ENCODE assay signal across 26 cellular contexts in genomic region chr1:46186076-46186475, GRCh38. TPM values are rescaled to one million over a fixed set of nuclear protein-coding genes. Genes with fewer than 3 reads are reported as not detected.
DNase-seq lines count a peak whose midpoint lies in the region; ATAC-seq and TF ChIP-seq lines count a peak whose summit lies in the region.
"Had no signal": no experiment of that assay in that cellular context is flagged by ENCODE, and none has a peak within 500 bp of the region (broad histone marks: within the 10 kb centered on the region; RNA-seq: fewer than 3 reads in every experiment).

No MANE protein-coding gene starts in this region.

- TF ChIP-seq RAD21 in IMR-90 (IDR thresholded peaks at IDR 0.05; ENCODE audit: low read length): no peak

- DNase-seq in IMR-90 (no peak), breast epithelium (ENCODE audit: low spot score in 2 of 2) (no peak), erythroblast (lab: John Stamatoyannopoulos, UW) (no peak), midbrain (lab: John Stamatoyannopoulos, UW) (no peak), NOMO-1 treated with dmso at 0.1 percent for 144 hours (lab: John Stamatoyannopoulos, UW; ENCODE audit: unreplicated experiment) (no peak), NCI-H2196 treated with DMSO at 0.1 percent for 48 hours (lab: John Stamatoyannopoulos, UW; ENCODE audit: unreplicated experiment) (no peak)
- DNase-seq: activated CD4-positive, alpha-beta T cell treated with anti-CD3 and anti-CD28 coated beads, Interleukin-2, amount 10 ng/mL, durations not matched to agents 7 days and 5 days; activated effector memory CD4-positive, alpha-beta T cell treated with Interleukin-2 at 50 U/mL for 16 hours; effector CD8-positive, alpha-beta T cell; foreskin melanocyte; H7; hippocampal formation; KBM-7; NCI-H510A treated with DMSO at 0.1 percent for 48 hours; NK-92 treated with Interleukin-12 subunit alpha and Interleukin-12 subunit beta, amount 100 ng/mL, for 24 hours; retina; small intestine; stimulated activated CD4-positive, alpha-beta T cell treated with anti-CD3 and anti-CD28 coated beads, Interleukin-1b, Interleukin-23, amount 100 ng/mL, for 48 hours; stimulated activated naive CD4-positive, alpha-beta T cell; testis had no signal

- H3K27ac Mint-ChIP-seq in nephron: peak overlapping the region; percentile 71 to 94 (median 89)
- H3K27ac Mint-ChIP-seq: activated CD4-positive, alpha-beta T cell treated with anti-CD3 and anti-CD28 coated beads, Interleukin-2, amount 10 ng/mL, durations not matched to agents 7 days and 5 days; T-helper 1 cell treated with Interleukin-12 subunit alpha and Interleukin-12 subunit beta and Interleukin-4 antibody, amounts not matched to agents 30 μg/mL and 1 μg/mL, for 36 hours had no signal

- BruUV-seq in IMR-90 (replicated peaks; lab: Mats Ljungman, UMichigan): no TSS peak

- H2BK15ac ChIP-seq in IMR-90 (ENCODE audit: low read depth, low read length): no peak overlapping the region

- H3K79me1 ChIP-seq in IMR-90 (ENCODE audit: low read depth in 1 of 2, low read length in 2 of 2): peaks cover 0 to 9% of the 10 kb centered on the region in 2 experiments; a peak in 1 of 4 replicates

- H3K9me3 ChIP-seq in IMR-90 (ENCODE audit: control insufficient read depth, insufficient read depth, low read length): no peaks in the 10 kb centered on the region
- no peaks in the 10 kb centered on the region for H3K9me3 ChIP-seq in breast epithelium
- H3K9me3 ChIP-seq: esophagus muscularis mucosa, testis had no signal

- in situ Hi-C loops in IMR-90 (cut with MboI; ENCODE audit: low sequenced_read_pairs): no loop called here

- peaks cover 3% of the 10 kb centered on the region for H3K27me3 Mint-ChIP-seq in nephron (ENCODE audit: low read depth)

- dilution Hi-C loops in IMR-90 (cut with HindIII; ENCODE audit: low sequenced_read_pairs, unreplicated experiment): loop anchor here (25.0 kb wide), 1 partner anchor 149 kb away; no protein-coding TSS in a partner anchor

- peak overlapping the region; percentile 30 for H2AK9ac ChIP-seq in IMR-90 (replicated peaks; ENCODE audit: low read depth, low read length, poor library complexity)

- H3K4me3 Mint-ChIP-seq in nephron: no peak overlapping the region
- H3K4me3 Mint-ChIP-seq: activated CD4-positive, alpha-beta T cell treated with anti-CD3 and anti-CD28 coated beads, Interleukin-2, amount 10 ng/mL, durations not matched to agents 7 days and 5 days; CD14-positive monocyte; T-helper 1 cell treated with Interleukin-12 subunit alpha and Interleukin-12 subunit beta and Interleukin-4 antibody, amounts not matched to agents 30 μg/mL and 1 μg/mL, for 36 hours had no signal

- H4K8ac ChIP-seq in IMR-90 (ENCODE audit: low read depth in 2 of 2, low read length in 2 of 2): no peak overlapping the region

- H3K36me3 Mint-ChIP-seq in nephron (ENCODE audit: low read depth): peaks cover 26% of the 10 kb centered on the region

- no peaks in the 10 kb centered on the region for H3K27me3 ChIP-seq in IMR-90 (ENCODE audit: control insufficient read depth, insufficient read depth, low read length)
- H3K27me3 ChIP-seq in breast epithelium: no peaks in the 10 kb centered on the region
- H3K27me3 ChIP-seq: esophagus muscularis mucosa, testis had no signal

- H3K4me2 ChIP-seq in IMR-90 (ENCODE audit: low read depth, low read length): no peak overlapping the region

- H3K14ac ChIP-seq in IMR-90 (replicated peaks; ENCODE audit: low read depth, low read length): no peak overlapping the region

- H4K91ac ChIP-seq in IMR-90 (ENCODE audit: insufficient read depth, low read depth, low read length): no peak overlapping the region

- intact Hi-C loops in IMR-90 (cut with micrococcal nuclease): no loop called here
- intact Hi-C loops in breast epithelium (cut with DNase I; ENCODE audit: low total_unique reads): no loop called here

- H2BK20ac ChIP-seq in IMR-90 (ENCODE audit: low read depth, low read length): no peak overlapping the region

- CTCF ChIA-PET in IMR-90 (lab: Yijun Ruan, JAX): no interaction called here

- H4K20me1 ChIP-seq in IMR-90 (ENCODE audit: insufficient read depth, low read length): no peaks in the 10 kb centered on the region

- H2AK5ac ChIP-seq in IMR-90 (ENCODE audit: low read depth, low read length): no peak overlapping the region

- H3K4me1 Mint-ChIP-seq in nephron: peaks cover 22% of the 10 kb centered on the region

- H3K23ac ChIP-seq in IMR-90 (ENCODE audit: low read depth, low read length): no peak overlapping the region

- no peak overlapping the region for H3K18ac ChIP-seq in IMR-90 (ENCODE audit: low read depth, low read length)

- H4K5ac ChIP-seq in IMR-90 (ENCODE audit: low read depth, low read length): no peak overlapping the region

- H2AFZ ChIP-seq in IMR-90 (replicated peaks; ENCODE audit: low read length, poor library complexity): no peak overlapping the region

- H3K27ac ChIP-seq in 22Rv1: peak overlapping the region; percentile 99
- no peak overlapping the region for H3K27ac ChIP-seq in IMR-90 (ENCODE audit: insufficient read depth, low read length)
- H3K27ac ChIP-seq in breast epithelium: peak overlapping the region; percentile 3 to 91
- H3K27ac ChIP-seq: esophagus muscularis mucosa, testis had no signal

- H3K9ac ChIP-seq in IMR-90 (ENCODE audit: low read depth, low read length): no peak overlapping the region

- no peak overlapping the region for H2BK5ac ChIP-seq in IMR-90 (ENCODE audit: low read depth, low read length, poor library complexity, severe bottlenecking)

- TF ChIP-seq CTCF in 22Rv1 (IDR thresholded peaks at IDR 0.05): no peak
- no peak for TF ChIP-seq CTCF in IMR-90 (conservative IDR thresholded peaks at IDR 0.05; ENCODE audit: low read depth, low read length)
- TF ChIP-seq CTCF in breast epithelium (IDR thresholded peaks at IDR 0.05): no peak
- no peak for TF ChIP-seq CTCF in nephron (IDR thresholded peaks at IDR 0.05; ENCODE audit: unreplicated experiment in 3 of 3)

- no peaks in the 10 kb centered on the region for H3K9me3 Mint-ChIP-seq in nephron
- H3K9me3 Mint-ChIP-seq: activated CD4-positive, alpha-beta T cell treated with anti-CD3 and anti-CD28 coated beads, Interleukin-2, amount 10 ng/mL, durations not matched to agents 7 days and 5 days; T-helper 1 cell treated with Interleukin-12 subunit alpha and Interleukin-12 subunit beta and Interleukin-4 antibody, amounts not matched to agents 30 μg/mL and 1 μg/mL, for 36 hours had no signal

- POLR2A ChIA-PET in IMR-90 (lab: Charles Lee; ENCODE audit: unreplicated experiment): no interaction called here

- no peak overlapping the region for H3K4me3 ChIP-seq in IMR-90 (ENCODE audit: insufficient read depth, low read depth, low read length)
- no peak overlapping the region for H3K4me3 ChIP-seq in breast epithelium
- H3K4me3 ChIP-seq: esophagus muscularis mucosa, testis had no signal

- WGBS in IMR-90 (ENCODE audit: extremely low coverage in 2 of 2, insufficient read length in 1 of 2), 2 experiments: no CpG with 5 or more reads among the region's 2 CpGs

- peaks cover 25% of the 10 kb centered on the region for H3K9me1 ChIP-seq in IMR-90 (ENCODE audit: insufficient read depth, low read length)

- H2BK120ac ChIP-seq in IMR-90 (ENCODE audit: low read depth, low read length): no peak overlapping the region

- TF ChIP-seq POLR2A in IMR-90 (IDR thresholded peaks at IDR 0.05; ENCODE audit: low read depth, low read length) (no peak), breast epithelium (IDR thresholded peaks at IDR 0.05) (no peak), erythroblast (IDR thresholded peaks at IDR 0.05; ENCODE audit: low read length) (no peak)

- H3K4me1 ChIP-seq in IMR-90 (ENCODE audit: control insufficient read depth, insufficient read depth, low read length) (peaks cover 20% of the 10 kb centered on the region), breast epithelium (peaks cover 0 to 19% of the 10 kb centered on the region in 2 donors)

- peaks cover 25% of the 10 kb centered on the region for H3K36me3 ChIP-seq in IMR-90 (ENCODE audit: control insufficient read depth, insufficient read depth, low read length)
- H3K36me3 ChIP-seq in breast epithelium: no peaks in the 10 kb centered on the region

- no peak for ATAC-seq in IMR-90 (ENCODE audit: low read depth)

- H3K56ac ChIP-seq in IMR-90 (ENCODE audit: extremely low read depth, insufficient read depth, low read length): no peak overlapping the region

- no peak overlapping the region for H3K4ac ChIP-seq in IMR-90 (ENCODE audit: low read depth, low read length)

TF ChIP-seq in IMR-90, 13 proteins besides CTCF, POLR2A, EP300 and RAD21:
- TF ChIP-seq MXI1 (IDR thresholded peaks at IDR 0.05; ENCODE audit: borderline replicate concordance, low read depth, low read length) (no peak), CEBPB (IDR thresholded peaks at IDR 0.05; ENCODE audit: low read depth, low read length) (no peak), NFE2L2 (IDR thresholded peaks at IDR 0.05; ENCODE audit: low read depth, low read length) (no peak), MAZ (IDR thresholded peaks at IDR 0.05; ENCODE audit: borderline replicate concordance, low read depth, low read length) (no peak)

RNA-seq across cellular contexts. Expression of gene P3R3URF, which starts 9.8 kb away (rescaled TPM):
- total RNA-seq in IMR-90 (2012; rRNA removed) (not detected in 2 replicates), breast epithelium (not detected)
- not detected in 2 replicates for polyA plus RNA-seq in IMR-90 (2012; rRNA removed)
- polyA plus RNA-seq in IMR-90 (2012; cell fraction: cytosol; rRNA removed): not detected in 2 replicates
- not detected in 2 replicates for polyA plus RNA-seq in IMR-90 (2012; cell fraction: nucleus; rRNA removed; ENCODE audit: low replicate concordance)
- total RNA-seq: activated CD4-positive, alpha-beta T cell treated with anti-CD3 and anti-CD28 coated beads, Interleukin-2, amount 10 ng/mL, durations not matched to agents 7 days and 5 days; esophagus muscularis mucosa; H7; lower leg skin had no signal
- polyA plus RNA-seq: CD14-positive monocyte, small intestine had no signal

RNA-seq across cellular contexts. Expression of gene TSPAN1, which starts 11.2 kb away (rescaled TPM):
- 0.18 TPM in 1 of 2 replicates, not detected in the other for total RNA-seq in IMR-90 (2012; rRNA removed)
- 0.82 and 0.89 TPM in 2 replicates for polyA plus RNA-seq in IMR-90 (2012; rRNA removed)
- polyA plus RNA-seq in IMR-90 (2012; cell fraction: cytosol; rRNA removed): 0.08 and 0.44 TPM in 2 replicates
- 0.55 and 1.1 TPM in 2 replicates for polyA plus RNA-seq in IMR-90 (2012; cell fraction: nucleus; rRNA removed; ENCODE audit: low replicate concordance)
- 10 to 100 TPM in 1 of 3 donors, 1 to 10 TPM in 1, under 1 TPM in 1; 0.48 to 26.2 (median 8.9) TPM for total RNA-seq in breast epithelium
- total RNA-seq: activated CD4-positive, alpha-beta T cell treated with anti-CD3 and anti-CD28 coated beads, Interleukin-2, amount 10 ng/mL, durations not matched to agents 7 days and 5 days; H7 had no signal
- polyA plus RNA-seq: CD14-positive monocyte had no signal

RNA-seq across cellular contexts. Expression of gene POMGNT1, which starts 12.2 kb away (rescaled TPM):
- total RNA-seq in IMR-90 (2012; rRNA removed) (45.3 and 54.8 TPM in 2 replicates), breast epithelium (10 to 100 TPM; 37.6 to 47.4 (median 42.3) TPM)
- 65.3 and 65.8 TPM in 2 replicates for polyA plus RNA-seq in IMR-90 (2012; rRNA removed)
- polyA plus RNA-seq in IMR-90 (2012; cell fraction: cytosol; rRNA removed): 44.6 and 61.9 TPM in 2 replicates
- 135 and 140 TPM in 2 replicates for polyA plus RNA-seq in IMR-90 (2012; cell fraction: nucleus; rRNA removed; ENCODE audit: low replicate concordance)

RNA-seq across cellular contexts. Expression of gene LURAP1, which starts 17.1 kb away (rescaled TPM):
- total RNA-seq in IMR-90 (2012; rRNA removed) (2.5 TPM in 2 replicates), breast epithelium (1 to 10 TPM; 2.7 to 5.9 (median 4.2) TPM)
- 2.5 and 2.9 TPM in 2 replicates for polyA plus RNA-seq in IMR-90 (2012; rRNA removed)
- polyA plus RNA-seq in IMR-90 (2012; cell fraction: cytosol; rRNA removed): 2.5 and 4.7 TPM in 2 replicates
- polyA plus RNA-seq in IMR-90 (2012; cell fraction: nucleus; rRNA removed; ENCODE audit: low replicate concordance): 3.3 and 3.6 TPM in 2 replicates
- total RNA-seq: activated CD4-positive, alpha-beta T cell treated with anti-CD3 and anti-CD28 coated beads, Interleukin-2, amount 10 ng/mL, durations not matched to agents 7 days and 5 days had no signal
- polyA plus RNA-seq: CD14-positive monocyte had no signal

RNA-seq across cellular contexts. Expression of gene PIK3R3, which starts 53.6 kb away (rescaled TPM):
- total RNA-seq in IMR-90 (2012; rRNA removed) (9.9 and 14.7 TPM in 2 replicates), breast epithelium (10 to 100 TPM; 17.9 to 80.3 (median 46.8) TPM)
- polyA plus RNA-seq in IMR-90 (2012; rRNA removed): 4.3 and 5.3 TPM in 2 replicates
- 1.7 and 2.0 TPM in 2 replicates for polyA plus RNA-seq in IMR-90 (2012; cell fraction: cytosol; rRNA removed)
- 1.6 and 6.0 TPM in 2 replicates for polyA plus RNA-seq in IMR-90 (2012; cell fraction: nucleus; rRNA removed; ENCODE audit: low replicate concordance)
